7 cellular contexts compared by ENCODE assay signal in genomic region chr12:1531160-1531653, GRCh38.
A peak's percentile ranks its signal among the peaks of the same experiment; 100 is the strongest.
DNase-seq lines count a peak whose midpoint lies in the region; ATAC-seq lines count a peak whose summit lies in the region.

No MANE protein-coding gene starts in this region.

- no peaks in the 10 kb centered on the region for H3K36me3 ChIP-seq in HUES48 (ENCODE audit: control insufficient read depth, insufficient read depth, low read length)

- H3K4me3 Mint-ChIP-seq in activated T-helper 1 cell treated with anti-CD3 and anti-CD28 coated beads, Interleukin-12 subunit alpha, Interleukin-12 subunit beta, Interleukin-2, Interleukin-4 antibody, amounts not matched to agents 30 ng/mL and 10 ng/mL and 1 ng/mL, durations not matched to agents 14 hours and 24 hours and 36 hours, result peak overlapping the region; percentile 56
- H3K4me3 Mint-ChIP-seq in stimulated activated naive B cell treated with anti-CD40 and anti-IgM and Interleukin-4, amounts not matched to agents 10 μg/mL and 1 μg/mL and 100 μg/mL, for 72 hours, result peak overlapping the region; percentile 67 to 79

- H3K9me3 Mint-ChIP-seq in activated T-helper 1 cell treated with anti-CD3 and anti-CD28 coated beads, Interleukin-12 subunit alpha, Interleukin-12 subunit beta, Interleukin-2, Interleukin-4 antibody, amounts not matched to agents 30 ng/mL and 10 ng/mL and 1 ng/mL, durations not matched to agents 14 hours and 24 hours and 36 hours, result no peaks in the 10 kb centered on the region
- H3K9me3 Mint-ChIP-seq in stimulated activated naive B cell treated with anti-CD40 and anti-IgM and Interleukin-4, amounts not matched to agents 10 μg/mL and 1 μg/mL and 100 μg/mL, for 72 hours, result no peaks in the 10 kb centered on the region

- no peak for ATAC-seq in stimulated activated naive B cell treated with anti-CD40 and anti-IgM and Interleukin-4, amounts not matched to agents 10 μg/mL and 1 μg/mL and 100 μg/mL, for 72 hours (replicated peaks)

- DNase-seq in activated T-helper 1 cell treated with anti-CD3 and anti-CD28 coated beads, Interleukin-12 subunit alpha, Interleukin-12 subunit beta, Interleukin-2, Interleukin-4 antibody, amounts not matched to agents 30 ng/mL and 10 ng/mL and 1 ng/mL, durations not matched to agents 14 hours and 24 hours and 36 hours (ENCODE audit: low spot score), result no peak
- no peak for DNase-seq in stimulated activated naive B cell treated with anti-CD40 and anti-IgM and Interleukin-4, amounts not matched to agents 10 μg/mL and 1 μg/mL and 100 μg/mL, for 72 hours
- DNase-seq in COLO829 (ENCODE audit: low spot score) (no peak), NAMALWA (ENCODE audit: low spot score) (no peak), NCI-H187 (lab: John Stamatoyannopoulos, UW) (no peak)

- H3K9ac ChIP-seq in HUES48 (ENCODE audit: low read depth, low read length), result no peak overlapping the region

- no peak overlapping the region for H3K27ac Mint-ChIP-seq in activated T-helper 1 cell treated with anti-CD3 and anti-CD28 coated beads, Interleukin-12 subunit alpha, Interleukin-12 subunit beta, Interleukin-2, Interleukin-4 antibody, amounts not matched to agents 30 ng/mL and 10 ng/mL and 1 ng/mL, durations not matched to agents 14 hours and 24 hours and 36 hours
- H3K27ac Mint-ChIP-seq in stimulated activated naive B cell treated with anti-CD40 and anti-IgM and Interleukin-4, amounts not matched to agents 10 μg/mL and 1 μg/mL and 100 μg/mL, for 72 hours, result peak overlapping the region; percentile 62

- no peak overlapping the region for H3K27ac ChIP-seq in HUES48 (ENCODE audit: low read depth, low read length)

- H3K36me3 Mint-ChIP-seq in activated T-helper 1 cell treated with anti-CD3 and anti-CD28 coated beads, Interleukin-12 subunit alpha, Interleukin-12 subunit beta, Interleukin-2, Interleukin-4 antibody, amounts not matched to agents 30 ng/mL and 10 ng/mL and 1 ng/mL, durations not matched to agents 14 hours and 24 hours and 36 hours (ENCODE audit: low read depth), result no peaks in the 10 kb centered on the region
- peaks cover 3% of the 10 kb centered on the region in 2 donors for H3K36me3 Mint-ChIP-seq in stimulated activated naive B cell treated with anti-CD40 and anti-IgM and Interleukin-4, amounts not matched to agents 10 μg/mL and 1 μg/mL and 100 μg/mL, for 72 hours

- H3K4me1 ChIP-seq in HUES48 (ENCODE audit: control insufficient read depth, insufficient read depth, low read length), result no peaks in the 10 kb centered on the region

- H3K9me3 ChIP-seq in HUES48 (ENCODE audit: control insufficient read depth, insufficient read depth, low read length), result no peaks in the 10 kb centered on the region
- H3K9me3 ChIP-seq in iPS-18c (ENCODE audit: control insufficient read depth, insufficient read depth, low read length), result peaks cover 2% of the 10 kb centered on the region

- H3K27me3 Mint-ChIP-seq in activated T-helper 1 cell treated with anti-CD3 and anti-CD28 coated beads, Interleukin-12 subunit alpha, Interleukin-12 subunit beta, Interleukin-2, Interleukin-4 antibody, amounts not matched to agents 30 ng/mL and 10 ng/mL and 1 ng/mL, durations not matched to agents 14 hours and 24 hours and 36 hours (ENCODE audit: insufficient read depth), result peaks cover 61% of the 10 kb centered on the region
- H3K27me3 Mint-ChIP-seq in stimulated activated naive B cell treated with anti-CD40 and anti-IgM and Interleukin-4, amounts not matched to agents 10 μg/mL and 1 μg/mL and 100 μg/mL, for 72 hours, result peaks cover 58 to 72% of the 10 kb centered on the region in 2 donors

- intact Hi-C loops in activated T-helper 1 cell treated with anti-CD3 and anti-CD28 coated beads, Interleukin-12 subunit alpha, Interleukin-12 subunit beta, Interleukin-2, Interleukin-4 antibody, amounts not matched to agents 30 ng/mL and 10 ng/mL and 1 ng/mL, durations not matched to agents 14 hours and 24 hours and 36 hours (cut with micrococcal nuclease), result loop anchor here (5.0 kb wide), 3 partner anchors 59 to 539 kb away; partner anchors contain the start of gene ERC1

- H3K4me3 ChIP-seq in HUES48 (ENCODE audit: low read depth, low read length) (peak overlapping the region; percentile 53), iPS-18c (ENCODE audit: insufficient read depth, low read depth, low read length) (peak overlapping the region; percentile 43; the same call in 1 of the 2 replicates)

- peaks cover 76% of the 10 kb centered on the region for H3K27me3 ChIP-seq in HUES48 (ENCODE audit: control insufficient read depth, insufficient read depth, low read length)

- peaks cover 27% of the 10 kb centered on the region for H3K4me1 Mint-ChIP-seq in activated T-helper 1 cell treated with anti-CD3 and anti-CD28 coated beads, Interleukin-12 subunit alpha, Interleukin-12 subunit beta, Interleukin-2, Interleukin-4 antibody, amounts not matched to agents 30 ng/mL and 10 ng/mL and 1 ng/mL, durations not matched to agents 14 hours and 24 hours and 36 hours (ENCODE audit: low read depth)
- H3K4me1 Mint-ChIP-seq in stimulated activated naive B cell treated with anti-CD40 and anti-IgM and Interleukin-4, amounts not matched to agents 10 μg/mL and 1 μg/mL and 100 μg/mL, for 72 hours, result peaks cover 26 to 41% of the 10 kb centered on the region in 2 donors
